1 cellular context compared by ENCODE assay signal in the genomic region with DNA sequence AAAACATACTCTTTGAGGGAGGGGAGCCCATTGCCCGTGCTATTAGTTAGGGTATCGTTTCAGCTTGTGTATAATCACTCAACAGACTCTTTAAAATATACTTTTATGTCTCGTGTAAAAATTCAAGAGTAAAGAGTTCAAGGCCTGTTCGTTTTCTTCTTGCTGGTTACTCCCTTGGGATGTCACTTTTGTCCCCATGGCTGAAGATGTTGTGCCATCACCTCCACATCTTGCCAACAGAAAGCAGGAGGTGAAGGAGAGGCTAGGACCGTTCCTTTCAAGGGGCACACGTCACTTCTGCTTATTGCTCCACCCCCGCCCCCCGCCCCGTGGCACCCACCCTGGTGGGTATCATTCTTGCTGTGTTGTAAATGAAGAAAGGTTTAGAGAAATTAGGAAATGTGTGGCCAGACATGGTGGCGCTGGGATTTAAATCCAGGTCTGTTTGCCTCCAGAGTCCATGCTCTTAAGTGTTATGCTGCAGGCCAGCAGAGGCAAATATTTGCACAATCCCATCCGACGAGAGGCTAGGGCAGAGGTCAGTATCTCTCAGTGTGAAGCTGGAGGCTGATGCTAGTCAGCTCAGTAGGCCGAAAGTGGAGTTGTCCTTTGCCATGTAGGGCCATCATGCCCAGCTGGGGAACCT.
TF ChIP-seq lines count a peak whose summit lies in the region.

No MANE protein-coding gene starts in this region.

TF ChIP-seq in HepG2, 621 proteins besides CTCF, POLR2A, EP300 and RAD21 (continued from another document and continues in another):
- TF ChIP-seq, protein P1, sequence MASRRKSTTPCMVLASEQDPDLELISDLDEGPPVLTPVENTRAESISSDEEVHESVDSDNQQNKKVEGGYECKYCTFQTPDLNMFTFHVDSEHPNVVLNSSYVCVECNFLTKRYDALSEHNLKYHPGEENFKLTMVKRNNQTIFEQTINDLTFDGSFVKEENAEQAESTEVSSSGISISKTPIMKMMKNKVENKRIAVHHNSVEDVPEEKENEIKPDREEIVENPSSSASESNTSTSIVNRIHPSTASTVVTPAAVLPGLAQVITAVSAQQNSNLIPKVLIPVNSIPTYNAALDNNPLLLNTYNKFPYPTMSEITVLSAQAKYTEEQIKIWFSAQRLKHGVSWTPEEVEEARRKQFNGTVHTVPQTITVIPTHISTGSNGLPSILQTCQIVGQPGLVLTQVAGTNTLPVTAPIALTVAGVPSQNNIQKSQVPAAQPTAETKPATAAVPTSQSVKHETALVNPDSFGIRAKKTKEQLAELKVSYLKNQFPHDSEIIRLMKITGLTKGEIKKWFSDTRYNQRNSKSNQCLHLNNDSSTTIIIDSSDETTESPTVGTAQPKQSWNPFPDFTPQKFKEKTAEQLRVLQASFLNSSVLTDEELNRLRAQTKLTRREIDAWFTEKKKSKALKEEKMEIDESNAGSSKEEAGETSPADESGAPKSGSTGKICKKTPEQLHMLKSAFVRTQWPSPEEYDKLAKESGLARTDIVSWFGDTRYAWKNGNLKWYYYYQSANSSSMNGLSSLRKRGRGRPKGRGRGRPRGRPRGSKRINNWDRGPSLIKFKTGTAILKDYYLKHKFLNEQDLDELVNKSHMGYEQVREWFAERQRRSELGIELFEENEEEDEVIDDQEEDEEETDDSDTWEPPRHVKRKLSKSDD (CRISPR knock-in tag; IDR thresholded peaks at IDR 0.05; ENCODE audit: low read depth), result no peak
- no peak for TF ChIP-seq U2AF2 (IDR thresholded peaks at IDR 0.05; ENCODE audit: low read depth, low read length)
- TF ChIP-seq, protein P2, sequence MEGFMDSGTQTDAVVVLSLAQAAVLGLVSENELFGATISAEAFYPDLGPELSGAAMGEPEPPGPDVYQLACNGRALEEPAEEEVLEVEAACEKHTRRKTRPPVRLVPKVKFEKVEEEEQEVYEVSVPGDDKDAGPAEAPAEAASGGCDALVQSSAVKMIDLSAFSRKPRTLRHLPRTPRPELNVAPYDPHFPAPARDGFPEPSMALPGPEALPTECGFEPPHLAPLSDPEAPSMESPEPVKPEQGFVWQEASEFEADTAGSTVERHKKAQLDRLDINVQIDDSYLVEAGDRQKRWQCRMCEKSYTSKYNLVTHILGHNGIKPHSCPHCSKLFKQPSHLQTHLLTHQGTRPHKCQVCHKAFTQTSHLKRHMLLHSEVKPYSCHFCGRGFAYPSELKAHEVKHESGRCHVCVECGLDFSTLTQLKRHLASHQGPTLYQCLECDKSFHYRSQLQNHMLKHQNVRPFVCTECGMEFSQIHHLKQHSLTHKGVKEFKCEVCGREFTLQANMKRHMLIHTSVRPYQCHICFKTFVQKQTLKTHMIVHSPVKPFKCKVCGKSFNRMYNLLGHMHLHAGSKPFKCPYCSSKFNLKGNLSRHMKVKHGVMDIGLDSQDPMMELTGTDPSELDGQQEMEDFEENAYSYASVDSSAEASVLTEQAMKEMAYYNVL (CRISPR knock-in tag; IDR thresholded peaks at IDR 0.05; ENCODE audit: borderline replicate concordance), result no peak
- TF ChIP-seq, protein P3, sequence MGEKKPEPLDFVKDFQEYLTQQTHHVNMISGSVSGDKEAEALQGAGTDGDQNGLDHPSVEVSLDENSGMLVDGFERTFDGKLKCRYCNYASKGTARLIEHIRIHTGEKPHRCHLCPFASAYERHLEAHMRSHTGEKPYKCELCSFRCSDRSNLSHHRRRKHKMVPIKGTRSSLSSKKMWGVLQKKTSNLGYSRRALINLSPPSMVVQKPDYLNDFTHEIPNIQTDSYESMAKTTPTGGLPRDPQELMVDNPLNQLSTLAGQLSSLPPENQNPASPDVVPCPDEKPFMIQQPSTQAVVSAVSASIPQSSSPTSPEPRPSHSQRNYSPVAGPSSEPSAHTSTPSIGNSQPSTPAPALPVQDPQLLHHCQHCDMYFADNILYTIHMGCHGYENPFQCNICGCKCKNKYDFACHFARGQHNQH (CRISPR knock-in tag; IDR thresholded peaks at IDR 0.05), result peak; percentile 72; the same call in 1 of the 2 replicates
- no peak for TF ChIP-seq FOSL1 (CRISPR knock-in tag; IDR thresholded peaks at IDR 0.05; ENCODE audit: borderline replicate concordance)
- TF ChIP-seq, protein P4, sequence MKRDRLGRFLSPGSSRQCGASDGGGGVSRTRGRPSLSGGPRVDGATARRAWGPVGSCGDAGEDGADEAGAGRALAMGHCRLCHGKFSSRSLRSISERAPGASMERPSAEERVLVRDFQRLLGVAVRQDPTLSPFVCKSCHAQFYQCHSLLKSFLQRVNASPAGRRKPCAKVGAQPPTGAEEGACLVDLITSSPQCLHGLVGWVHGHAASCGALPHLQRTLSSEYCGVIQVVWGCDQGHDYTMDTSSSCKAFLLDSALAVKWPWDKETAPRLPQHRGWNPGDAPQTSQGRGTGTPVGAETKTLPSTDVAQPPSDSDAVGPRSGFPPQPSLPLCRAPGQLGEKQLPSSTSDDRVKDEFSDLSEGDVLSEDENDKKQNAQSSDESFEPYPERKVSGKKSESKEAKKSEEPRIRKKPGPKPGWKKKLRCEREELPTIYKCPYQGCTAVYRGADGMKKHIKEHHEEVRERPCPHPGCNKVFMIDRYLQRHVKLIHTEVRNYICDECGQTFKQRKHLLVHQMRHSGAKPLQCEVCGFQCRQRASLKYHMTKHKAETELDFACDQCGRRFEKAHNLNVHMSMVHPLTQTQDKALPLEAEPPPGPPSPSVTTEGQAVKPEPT (CRISPR knock-in tag; IDR thresholded peaks at IDR 0.05; ENCODE audit: low read depth), result no peak
- no peak for TF ChIP-seq CHCHD3 (CRISPR knock-in tag; IDR thresholded peaks at IDR 0.05)
- peak; percentile 54; the same call in 1 of the 2 replicates for TF ChIP-seq SNAPC2 (CRISPR knock-in tag; IDR thresholded peaks at IDR 0.05)
- TF ChIP-seq, protein P5, sequence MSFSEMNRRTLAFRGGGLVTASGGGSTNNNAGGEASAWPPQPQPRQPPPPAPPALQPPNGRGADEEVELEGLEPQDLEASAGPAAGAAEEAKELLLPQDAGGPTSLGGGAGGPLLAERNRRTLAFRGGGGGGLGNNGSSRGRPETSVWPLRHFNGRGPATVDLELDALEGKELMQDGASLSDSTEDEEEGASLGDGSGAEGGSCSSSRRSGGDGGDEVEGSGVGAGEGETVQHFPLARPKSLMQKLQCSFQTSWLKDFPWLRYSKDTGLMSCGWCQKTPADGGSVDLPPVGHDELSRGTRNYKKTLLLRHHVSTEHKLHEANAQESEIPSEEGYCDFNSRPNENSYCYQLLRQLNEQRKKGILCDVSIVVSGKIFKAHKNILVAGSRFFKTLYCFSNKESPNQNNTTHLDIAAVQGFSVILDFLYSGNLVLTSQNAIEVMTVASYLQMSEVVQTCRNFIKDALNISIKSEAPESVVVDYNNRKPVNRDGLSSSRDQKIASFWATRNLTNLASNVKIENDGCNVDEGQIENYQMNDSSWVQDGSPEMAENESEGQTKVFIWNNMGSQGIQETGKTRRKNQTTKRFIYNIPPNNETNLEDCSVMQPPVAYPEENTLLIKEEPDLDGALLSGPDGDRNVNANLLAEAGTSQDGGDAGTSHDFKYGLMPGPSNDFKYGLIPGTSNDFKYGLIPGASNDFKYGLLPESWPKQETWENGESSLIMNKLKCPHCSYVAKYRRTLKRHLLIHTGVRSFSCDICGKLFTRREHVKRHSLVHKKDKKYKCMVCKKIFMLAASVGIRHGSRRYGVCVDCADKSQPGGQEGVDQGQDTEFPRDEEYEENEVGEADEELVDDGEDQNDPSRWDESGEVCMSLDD (CRISPR knock-in tag; IDR thresholded peaks at IDR 0.05; ENCODE audit: borderline replicate concordance), result no peak
- TF ChIP-seq SRF (IDR thresholded peaks at IDR 0.05; ENCODE audit: low read depth, low read length), result no peak; the same call in 1 of the 2 replicates
- TF ChIP-seq ZNF788 (CRISPR knock-in tag; IDR thresholded peaks at IDR 0.05; ENCODE audit: borderline replicate concordance), result peak; percentile 56; the same call in 1 of the 2 replicates
- TF ChIP-seq ZNF670 (CRISPR knock-in tag; IDR thresholded peaks at IDR 0.05; ENCODE audit: borderline replicate concordance), result peak; percentile 76; the same call in 1 of the 2 replicates
- no peak for TF ChIP-seq FLYWCH1 (CRISPR knock-in tag; IDR thresholded peaks at IDR 0.05)
- TF ChIP-seq KDM5A (IDR thresholded peaks at IDR 0.05; ENCODE audit: borderline replicate concordance, low read length), result no peak
- TF ChIP-seq NFYC (CRISPR knock-in tag; IDR thresholded peaks at IDR 0.05), result no peak
- TF ChIP-seq ZNF569 (CRISPR knock-in tag; IDR thresholded peaks at IDR 0.05; ENCODE audit: borderline replicate concordance), result no peak
- no peak for TF ChIP-seq ZNF230 (CRISPR knock-in tag; IDR thresholded peaks at IDR 0.05)
- TF ChIP-seq ZC3H13 (CRISPR knock-in tag; IDR thresholded peaks at IDR 0.05), result 0 out of 2 replicates have a peak, but pooled peaks have one; percentile 35
- no peak for TF ChIP-seq POLR2AphosphoS2 (IDR thresholded peaks at IDR 0.05; ENCODE audit: low read depth, low read length)
- TF ChIP-seq, protein P6, sequence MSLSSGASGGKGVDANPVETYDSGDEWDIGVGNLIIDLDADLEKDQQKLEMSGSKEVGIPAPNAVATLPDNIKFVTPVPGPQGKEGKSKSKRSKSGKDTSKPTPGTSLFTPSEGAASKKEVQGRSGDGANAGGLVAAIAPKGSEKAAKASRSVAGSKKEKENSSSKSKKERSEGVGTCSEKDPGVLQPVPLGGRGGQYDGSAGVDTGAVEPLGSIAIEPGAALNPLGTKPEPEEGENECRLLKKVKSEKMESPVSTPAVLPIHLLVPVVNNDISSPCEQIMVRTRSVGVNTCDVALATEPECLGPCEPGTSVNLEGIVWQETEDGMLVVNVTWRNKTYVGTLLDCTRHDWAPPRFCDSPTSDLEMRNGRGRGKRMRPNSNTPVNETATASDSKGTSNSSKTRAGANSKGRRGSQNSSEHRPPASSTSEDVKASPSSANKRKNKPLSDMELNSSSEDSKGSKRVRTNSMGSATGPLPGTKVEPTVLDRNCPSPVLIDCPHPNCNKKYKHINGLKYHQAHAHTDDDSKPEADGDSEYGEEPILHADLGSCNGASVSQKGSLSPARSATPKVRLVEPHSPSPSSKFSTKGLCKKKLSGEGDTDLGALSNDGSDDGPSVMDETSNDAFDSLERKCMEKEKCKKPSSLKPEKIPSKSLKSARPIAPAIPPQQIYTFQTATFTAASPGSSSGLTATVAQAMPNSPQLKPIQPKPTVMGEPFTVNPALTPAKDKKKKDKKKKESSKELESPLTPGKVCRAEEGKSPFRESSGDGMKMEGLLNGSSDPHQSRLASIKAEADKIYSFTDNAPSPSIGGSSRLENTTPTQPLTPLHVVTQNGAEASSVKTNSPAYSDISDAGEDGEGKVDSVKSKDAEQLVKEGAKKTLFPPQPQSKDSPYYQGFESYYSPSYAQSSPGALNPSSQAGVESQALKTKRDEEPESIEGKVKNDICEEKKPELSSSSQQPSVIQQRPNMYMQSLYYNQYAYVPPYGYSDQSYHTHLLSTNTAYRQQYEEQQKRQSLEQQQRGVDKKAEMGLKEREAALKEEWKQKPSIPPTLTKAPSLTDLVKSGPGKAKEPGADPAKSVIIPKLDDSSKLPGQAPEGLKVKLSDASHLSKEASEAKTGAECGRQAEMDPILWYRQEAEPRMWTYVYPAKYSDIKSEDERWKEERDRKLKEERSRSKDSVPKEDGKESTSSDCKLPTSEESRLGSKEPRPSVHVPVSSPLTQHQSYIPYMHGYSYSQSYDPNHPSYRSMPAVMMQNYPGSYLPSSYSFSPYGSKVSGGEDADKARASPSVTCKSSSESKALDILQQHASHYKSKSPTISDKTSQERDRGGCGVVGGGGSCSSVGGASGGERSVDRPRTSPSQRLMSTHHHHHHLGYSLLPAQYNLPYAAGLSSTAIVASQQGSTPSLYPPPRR (CRISPR knock-in tag; IDR thresholded peaks at IDR 0.05; ENCODE audit: borderline replicate concordance), result peak; percentile 83
- no peak for TF ChIP-seq EEA1 (CRISPR knock-in tag; IDR thresholded peaks at IDR 0.05; ENCODE audit: borderline replicate concordance)
- TF ChIP-seq ZNF460 (CRISPR knock-in tag; IDR thresholded peaks at IDR 0.05; ENCODE audit: borderline replicate concordance), result no peak
- no peak for TF ChIP-seq ZNF567 (CRISPR knock-in tag; IDR thresholded peaks at IDR 0.05; ENCODE audit: borderline replicate concordance)
- no peak for TF ChIP-seq MEF2D (CRISPR knock-in tag; IDR thresholded peaks at IDR 0.05)
- TF ChIP-seq MTF2 (CRISPR knock-in tag; IDR thresholded peaks at IDR 0.05; ENCODE audit: borderline replicate concordance), result no peak
- no peak for TF ChIP-seq ZIK1 (CRISPR knock-in tag; IDR thresholded peaks at IDR 0.05; ENCODE audit: borderline replicate concordance, low read depth)
- TF ChIP-seq SP1 (IDR thresholded peaks at IDR 0.05), result no peak
- TF ChIP-seq SP1 (CRISPR knock-in tag; IDR thresholded peaks at IDR 0.05), result no peak
- TF ChIP-seq, protein P7, sequence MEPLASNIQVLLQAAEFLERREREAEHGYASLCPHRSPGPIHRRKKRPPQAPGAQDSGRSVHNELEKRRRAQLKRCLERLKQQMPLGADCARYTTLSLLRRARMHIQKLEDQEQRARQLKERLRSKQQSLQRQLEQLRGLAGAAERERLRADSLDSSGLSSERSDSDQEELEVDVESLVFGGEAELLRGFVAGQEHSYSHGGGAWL (CRISPR knock-in tag; IDR thresholded peaks at IDR 0.05), result no peak
- TF ChIP-seq ASH2L (IDR thresholded peaks at IDR 0.05; ENCODE audit: insufficient read length, low read depth, low read length), result peak; percentile 63
- no peak for TF ChIP-seq ZNF598 (CRISPR knock-in tag; IDR thresholded peaks at IDR 0.05; ENCODE audit: borderline replicate concordance)
- no peak for TF ChIP-seq ZNF33A (CRISPR knock-in tag; IDR thresholded peaks at IDR 0.05; ENCODE audit: borderline replicate concordance)
- no peak for TF ChIP-seq PCBP1 (IDR thresholded peaks at IDR 0.05; ENCODE audit: borderline replicate concordance, low read depth, low read length)
- peak; percentile 85 for TF ChIP-seq ZMYM4 (CRISPR knock-in tag; IDR thresholded peaks at IDR 0.05)
- TF ChIP-seq PRDM15 (CRISPR knock-in tag; IDR thresholded peaks at IDR 0.05), result no peak
- TF ChIP-seq CBX2 (IDR thresholded peaks at IDR 0.05; ENCODE audit: low read depth, low read length), result no peak
- no peak for TF ChIP-seq CBX2 (CRISPR knock-in tag; IDR thresholded peaks at IDR 0.05; ENCODE audit: low read depth)
- 0 out of 2 replicates have a peak, but pooled peaks have one; percentile 25 for TF ChIP-seq ZNF24 (IDR thresholded peaks at IDR 0.05)
- TF ChIP-seq NFIB (CRISPR knock-in tag; IDR thresholded peaks at IDR 0.05; ENCODE audit: borderline replicate concordance), result no peak
